Comparison of ENCODE assay signal across 9 cellular contexts in genomic region chr3:132418916-132419315, GRCh38. TPM values are rescaled to one million over a fixed set of nuclear protein-coding genes. Genes with fewer than 3 reads are reported as not detected.
DNase-seq lines count a peak whose midpoint lies in the region; ATAC-seq and TF ChIP-seq lines count a peak whose summit lies in the region.
"Had no signal": no experiment of that assay in that cellular context is flagged by ENCODE, and none has a peak within 500 bp of the region (broad histone marks: within the 10 kb centered on the region; RNA-seq: fewer than 3 reads in every experiment).

No MANE protein-coding gene starts in this region.

- H3K4me3 ChIP-seq in colonic mucosa = peak overlapping the region; percentile 94
- peak overlapping the region; percentile 86 for H3K4me3 ChIP-seq in neural cell (ENCODE audit: low read length)

- H3K9me2 ChIP-seq in neural cell (ENCODE audit: insufficient read depth, low read length) = no peaks in the 10 kb centered on the region

- peaks cover 37% of the 10 kb centered on the region for H3K79me2 ChIP-seq in neural cell (replicated peaks; ENCODE audit: insufficient read depth, low read length)

- H4K20me1 ChIP-seq in neural cell (ENCODE audit: insufficient read depth) = no peaks in the 10 kb centered on the region

- H3K4me1 ChIP-seq in colonic mucosa = no peaks in the 10 kb centered on the region

- no peak overlapping the region for H3K9ac ChIP-seq in colonic mucosa (ENCODE audit: low read depth in 2 of 2, low read length in 2 of 2)
- peak overlapping the region; percentile 83 for H3K9ac ChIP-seq in neural cell (ENCODE audit: low read length)

- H3K27me3 ChIP-seq in colonic mucosa = no peaks in the 10 kb centered on the region
- H3K27me3 ChIP-seq in neural cell (ENCODE audit: insufficient read depth, low read depth, low read length) = no peaks in the 10 kb centered on the region

- H3K4me2 ChIP-seq in neural cell (ENCODE audit: low read length) = peak overlapping the region; percentile 80

- no peaks in the 10 kb centered on the region for H3K9me3 ChIP-seq in colonic mucosa
- H3K9me3 ChIP-seq in neural cell (ENCODE audit: low read length) = no peaks in the 10 kb centered on the region

- TF ChIP-seq RAD21 in neural cell (conservative IDR thresholded peaks at IDR 0.05) = no peak

- intact Hi-C loops in colonic mucosa (cut with DNase I) = no loop called here

- no peak overlapping the region for H2AFZ ChIP-seq in neural cell (ENCODE audit: low read depth, low read length)

- ATAC-seq in GM18861 (IDR thresholded peaks at IDR 0.05; ENCODE audit: unreplicated experiment) = no peak
- ATAC-seq in GM19452 (IDR thresholded peaks at IDR 0.05; ENCODE audit: unreplicated experiment) = no peak
- ATAC-seq in GM18873 (IDR thresholded peaks at IDR 0.05; ENCODE audit: low FRiP score, unreplicated experiment) = no peak

- TF ChIP-seq EP300 in neural cell (conservative IDR thresholded peaks at IDR 0.05; ENCODE audit: poor library complexity, severe bottlenecking) = no peak

- H3F3A ChIP-seq in neural cell (ENCODE audit: insufficient read depth, low read length, poor library complexity, severe bottlenecking) = no peaks in the 10 kb centered on the region

- H3K27ac ChIP-seq in colonic mucosa (peak overlapping the region; percentile 97), neural cell (ENCODE audit: low read length) (no peak overlapping the region)

- TF ChIP-seq CTCF in colonic mucosa (IDR thresholded peaks at IDR 0.05) (no peak), neural cell (IDR thresholded peaks at IDR 0.05; ENCODE audit: poor library complexity, severe bottlenecking) (no peak)

- H3K36me3 ChIP-seq in colonic mucosa (no peaks in the 10 kb centered on the region), neural cell (ENCODE audit: insufficient read depth, low read length) (no peaks in the 10 kb centered on the region)

- DNase-seq in GF-D8 (lab: John Stamatoyannopoulos, UW) = peak; percentile 64
- peak; percentile 34 for DNase-seq in NOMO-1 treated with dmso at 0.1 percent for 144 hours (lab: John Stamatoyannopoulos, UW; ENCODE audit: unreplicated experiment)
- DNase-seq in colonic mucosa = no peak
- DNase-seq in AG20443 (ENCODE audit: low spot score) = no peak
- DNase-seq: activated CD4-positive, alpha-beta T cell treated with anti-CD3 and anti-CD28 coated beads, Interleukin-2, amount 50 U/mL, for 4 hours had no signal

TF ChIP-seq in neural cell, 6 proteins besides CTCF, POLR2A, EP300 and RAD21:
- no peak for TF ChIP-seq SMC3 (conservative IDR thresholded peaks at IDR 0.05; ENCODE audit: poor library complexity)

RNA-seq across cellular contexts. Expression of gene DNAJC13, which starts 1.6 kb away (rescaled TPM):
- 10 to 100 TPM; 41.3 to 51.3 TPM for total RNA-seq in colonic mucosa
- 37.0 and 38.4 TPM in 2 replicates for polyA plus RNA-seq in neural cell
- 69.1 and 83.7 TPM in 2 replicates for polyA minus RNA-seq in neural cell

Comparison
In these comparisons a context has a peak if more than half of its experiments do, and no peak if none do; other contexts are left out.
1. DNase-seq: peak in GF-D8 (single experiment) and NOMO-1 treated with dmso at 0.1 percent for 144 hours (single experiment); none in colonic mucosa (single experiment) and AG20443 (single experiment).